Comparison of ENCODE assay signal across 17 cellular contexts in the genomic region with DNA sequence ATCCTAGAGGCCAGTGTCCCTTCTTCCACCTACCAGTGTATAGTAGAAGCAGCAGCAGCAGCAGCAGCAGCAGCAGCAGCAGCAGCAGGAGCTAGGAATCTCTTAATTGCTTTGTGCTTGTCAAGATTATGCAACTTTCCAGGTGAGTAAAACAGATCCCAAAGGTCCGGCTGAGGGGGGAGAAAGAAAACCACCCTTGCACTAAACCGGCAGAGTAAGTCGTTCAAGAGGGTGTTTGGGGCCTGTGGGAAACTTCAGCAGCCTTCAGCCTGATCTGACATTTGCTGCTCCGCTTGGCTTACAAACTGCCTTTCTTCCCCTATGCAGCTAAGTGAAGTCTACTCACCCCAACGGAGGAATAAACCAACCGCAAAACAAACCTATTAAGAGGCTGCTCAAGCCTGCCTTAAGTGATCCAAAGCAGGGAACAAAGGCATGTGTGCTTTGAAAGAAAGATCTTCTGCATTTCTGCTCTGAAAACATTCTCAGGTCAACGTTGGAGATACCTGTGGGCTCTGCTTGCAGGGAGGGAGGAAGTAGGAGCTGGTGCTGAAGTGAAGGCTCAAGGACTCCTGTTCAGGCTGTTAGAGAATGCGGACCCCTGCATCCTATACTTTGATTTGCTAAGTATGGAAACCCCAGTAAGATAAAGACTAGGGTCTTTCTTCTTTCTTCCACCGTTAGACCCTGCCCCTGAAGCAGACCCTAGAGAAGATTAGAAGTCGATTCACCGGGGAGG. TPM values are rescaled to one million over a fixed set of nuclear protein-coding genes. Genes with fewer than 3 reads are reported as not detected.
DNase-seq lines count a peak whose midpoint lies in the region; ATAC-seq and TF ChIP-seq lines count a peak whose summit lies in the region.
"Had no signal": no experiment of that assay in that cellular context is flagged by ENCODE, and none has a peak within 500 bp of the region (broad histone marks: within the 10 kb centered on the region; RNA-seq: fewer than 3 reads in every experiment).

No MANE protein-coding gene starts in this region.

- in situ Hi-C loops in Panc1 (cut with HindIII; ENCODE audit: low pct_unique_long_range_greater_than_20kb, low sequenced_read_pairs), result no loop called here
- in situ Hi-C loops in G401 (cut with HindIII; ENCODE audit: low sequenced_read_pairs), result no loop called here
- in situ Hi-C loops in brain microvascular endothelial cell (cut with HindIII; ENCODE audit: low pct_ligation_motif_present, low sequenced_read_pairs), result no loop called here

- H3K4me1 ChIP-seq in HUES48 (ENCODE audit: control insufficient read depth, insufficient read depth, low read length) (peaks cover 13% of the 10 kb centered on the region), Panc1 (ENCODE audit: control insufficient read depth, insufficient read depth, low read length) (no peaks in the 10 kb centered on the region)
- H3K4me1 ChIP-seq: right lobe of liver had no signal

- H3K9me3 ChIP-seq in HUES48 (ENCODE audit: control insufficient read depth, insufficient read depth, low read length), result no peaks in the 10 kb centered on the region
- no peaks in the 10 kb centered on the region for H3K9me3 ChIP-seq in Panc1 (ENCODE audit: control insufficient read depth, insufficient read depth, low read depth, low read length)
- H3K9me3 ChIP-seq: heart right ventricle, right lobe of liver had no signal

- POLR2A ChIA-PET in Panc1 (lab: Charles Lee), result interaction anchor here (0.8 kb wide), 1 partner anchor 123 kb away, joined by 9 read pairs; no protein-coding TSS in a partner anchor

- BruUV-seq in Panc1 (replicated peaks; lab: Mats Ljungman, UMichigan), result no TSS peak

- ATAC-seq in Panc1, result peak; percentile 14; the same call in 1 of the 2 replicates
- ATAC-seq: activated T-cell treated with anti-CD3 and anti-CD28 coated beads, Interleukin-2, amount 50 U/mL, for 72 hours; heart right ventricle; right lobe of liver had no signal

- intact Hi-C loops in Panc1 (cut with micrococcal nuclease; ENCODE audit: unreplicated experiment), result no loop called here

- H3K9ac ChIP-seq in HUES48 (ENCODE audit: low read depth, low read length), result no peak overlapping the region

- H3K27me3 ChIP-seq in HUES48 (ENCODE audit: control insufficient read depth, insufficient read depth, low read length), result no peaks in the 10 kb centered on the region
- H3K27me3 ChIP-seq in Panc1 (ENCODE audit: control insufficient read depth, insufficient read depth, low read length), result no peaks in the 10 kb centered on the region
- H3K27me3 ChIP-seq in brain microvascular endothelial cell (replicated peaks), result no peaks in the 10 kb centered on the region
- H3K27me3 ChIP-seq: heart right ventricle, right lobe of liver had no signal

- H3K36me3 ChIP-seq in HUES48 (ENCODE audit: control insufficient read depth, insufficient read depth, low read length) (no peaks in the 10 kb centered on the region), Panc1 (ENCODE audit: control insufficient read depth, insufficient read depth, low read length) (no peaks in the 10 kb centered on the region), brain microvascular endothelial cell (replicated peaks) (no peaks in the 10 kb centered on the region)
- H3K36me3 ChIP-seq: heart right ventricle, right lobe of liver had no signal

- H3K27ac ChIP-seq in HUES48 (ENCODE audit: low read depth, low read length) (peak overlapping the region; percentile 21), Panc1 (ENCODE audit: low read length) (no peak overlapping the region), brain microvascular endothelial cell (no peak overlapping the region)
- H3K27ac ChIP-seq: heart right ventricle, right lobe of liver had no signal

- DNase-seq in Panc1 (ENCODE audit: low read depth, low spot score) (no peak), islet precursor cell (peak; percentile 81), renal cortical epithelial cell (ENCODE audit: low read depth) (peak; percentile 79), G401 (ENCODE audit: low spot score) (no peak), brain microvascular endothelial cell (no peak), NCI-H2029 (lab: John Stamatoyannopoulos, UW) (no peak)
- DNase-seq: activated CD4-positive, alpha-beta T cell treated with anti-CD3 and anti-CD28 coated beads, Interleukin-2, amount 50 U/mL, for 4 hours; activated naive CD8-positive, alpha-beta T cell treated with anti-CD3 and anti-CD28 coated beads for 36 hours; activated T-cell treated with anti-CD3 and anti-CD28 coated beads, Interleukin-2, amount 50 U/mL, for 72 hours; effector CD4-positive, alpha-beta T cell; GDM1; heart right ventricle; IMR-90; NCI-H2081; NCI-H748 treated with DMSO at 0.1 percent for 48 hours had no signal

- TF ChIP-seq CTCF in Panc1 (IDR thresholded peaks at IDR 0.05), result no peak
- TF ChIP-seq CTCF in brain microvascular endothelial cell (IDR thresholded peaks at IDR 0.05; ENCODE audit: low read depth, low read length, missing control alignments), result no peak

- CTCF ChIA-PET in Panc1 (lab: Charles Lee), result interaction anchor here (0.6 kb wide), 1 partner anchor 82 kb away, joined by 3 read pairs; no protein-coding TSS in a partner anchor

- no peak overlapping the region for H3K4me3 ChIP-seq in HUES48 (ENCODE audit: low read depth, low read length)
- no peak overlapping the region for H3K4me3 ChIP-seq in Panc1 (ENCODE audit: low read depth in 2 of 2, low read length in 2 of 2)
- no peak overlapping the region for H3K4me3 ChIP-seq in brain microvascular endothelial cell (ENCODE audit: low read depth, low read length)
- H3K4me3 ChIP-seq: heart right ventricle, right lobe of liver had no signal

RNA-seq across cellular contexts. Expression of gene DLG1, which starts 35.7 kb away (rescaled TPM):
- total RNA-seq in Panc1 (2021; ENCODE audit: unreplicated experiment), result 90.2 TPM
- polyA plus RNA-seq in Panc1 (2012; ENCODE audit: insufficient read length), result 41.1 TPM
- total RNA-seq in renal cortical epithelial cell, result 153 and 197 TPM in 2 replicates
- total RNA-seq in G401 (2014; rRNA removed; shearing (Covaris generic)), result 28.9 and 35.0 TPM in 2 replicates

Comparison
In these comparisons a context has a peak if more than half of its experiments do, and no peak if none do; other contexts are left out.
1. DNase-seq: peak in islet precursor cell (single experiment) and renal cortical epithelial cell (single experiment); none in Panc1 (single experiment), G401 (single experiment), brain microvascular endothelial cell (single experiment) and NCI-H2029 (single experiment).